ENCODE assay signal across 1 cellular context in genomic region chr17:40150215-40150614, GRCh38.
TF ChIP-seq lines count a peak whose summit lies in the region.

No MANE protein-coding gene starts in this region.

TF ChIP-seq in HepG2, 621 proteins besides CTCF, POLR2A, EP300 and RAD21:
- TF ChIP-seq, protein P1, sequence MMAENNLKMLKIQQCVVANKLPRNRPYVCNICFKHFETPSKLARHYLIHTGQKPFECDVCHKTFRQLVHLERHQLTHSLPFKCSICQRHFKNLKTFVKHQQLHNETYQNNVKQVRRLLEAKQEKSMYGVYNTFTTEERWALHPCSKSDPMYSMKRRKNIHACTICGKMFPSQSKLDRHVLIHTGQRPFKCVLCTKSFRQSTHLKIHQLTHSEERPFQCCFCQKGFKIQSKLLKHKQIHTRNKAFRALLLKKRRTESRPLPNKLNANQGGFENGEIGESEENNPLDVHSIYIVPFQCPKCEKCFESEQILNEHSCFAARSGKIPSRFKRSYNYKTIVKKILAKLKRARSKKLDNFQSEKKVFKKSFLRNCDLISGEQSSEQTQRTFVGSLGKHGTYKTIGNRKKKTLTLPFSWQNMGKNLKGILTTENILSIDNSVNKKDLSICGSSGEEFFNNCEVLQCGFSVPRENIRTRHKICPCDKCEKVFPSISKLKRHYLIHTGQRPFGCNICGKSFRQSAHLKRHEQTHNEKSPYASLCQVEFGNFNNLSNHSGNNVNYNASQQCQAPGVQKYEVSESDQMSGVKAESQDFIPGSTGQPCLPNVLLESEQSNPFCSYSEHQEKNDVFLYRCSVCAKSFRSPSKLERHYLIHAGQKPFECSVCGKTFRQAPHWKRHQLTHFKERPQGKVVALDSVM (CRISPR knock-in tag; IDR thresholded peaks at IDR 0.05) = peak; percentile 29; the same call in 1 of the 2 replicates
- no peak for TF ChIP-seq TAF15 (IDR thresholded peaks at IDR 0.05; ENCODE audit: low read depth, low read length, poor library complexity, severe bottlenecking)
